In genomic region chr19:14554382-14554812, GRCh38 we compare ENCODE assay signal across 1 cellular context.
TF ChIP-seq lines count a peak whose summit lies in the region.

No MANE protein-coding gene starts in this region.

TF ChIP-seq in HepG2, 621 proteins besides CTCF, POLR2A, EP300 and RAD21 (continued from another document and continues in another):
- TF ChIP-seq THAP9 (CRISPR knock-in tag; IDR thresholded peaks at IDR 0.05; ENCODE audit: borderline replicate concordance) (0 out of 2 replicates have a peak, but pooled peaks have one; percentile 19), ZFP41 (CRISPR knock-in tag; IDR thresholded peaks at IDR 0.05; ENCODE audit: borderline replicate concordance) (no peak), ARNTL (CRISPR knock-in tag; IDR thresholded peaks at IDR 0.05) (no peak), GTF3A (CRISPR knock-in tag; conservative IDR thresholded peaks at IDR 0.05) (no peak), RORA (CRISPR knock-in tag; IDR thresholded peaks at IDR 0.05) (no peak), MLXIP (CRISPR knock-in tag; IDR thresholded peaks at IDR 0.05; ENCODE audit: borderline replicate concordance) (no peak), ZNF770 (CRISPR knock-in tag; IDR thresholded peaks at IDR 0.05) (peak; percentile 67), HMGA1 (CRISPR knock-in tag; conservative IDR thresholded peaks at IDR 0.05) (no peak), ZC3H13 (CRISPR knock-in tag; IDR thresholded peaks at IDR 0.05) (no peak), RELA (CRISPR knock-in tag; IDR thresholded peaks at IDR 0.05) (no peak), NONO (IDR thresholded peaks at IDR 0.05) (no peak), NONO (CRISPR knock-in tag; conservative IDR thresholded peaks at IDR 0.05) (no peak; the same call in 1 of the 2 replicates), NFAT5 (CRISPR knock-in tag; IDR thresholded peaks at IDR 0.05) (no peak), ZNF3 (CRISPR knock-in tag; IDR thresholded peaks at IDR 0.05) (no peak), ZNF577 (CRISPR knock-in tag; IDR thresholded peaks at IDR 0.05; ENCODE audit: borderline replicate concordance, low read depth) (no peak), TP53 (CRISPR knock-in tag; conservative IDR thresholded peaks at IDR 0.05) (no peak), ZNF160 (CRISPR knock-in tag; IDR thresholded peaks at IDR 0.05) (no peak), ZNF672 (CRISPR knock-in tag; IDR thresholded peaks at IDR 0.05) (no peak), NBN (conservative IDR thresholded peaks at IDR 0.05) (no peak), BATF2 (CRISPR knock-in tag; IDR thresholded peaks at IDR 0.05) (no peak), RERE (CRISPR knock-in tag; IDR thresholded peaks at IDR 0.05; ENCODE audit: low read depth) (no peak), ZNF251 (CRISPR knock-in tag; IDR thresholded peaks at IDR 0.05) (no peak), NCOR1 (IDR thresholded peaks at IDR 0.05; ENCODE audit: borderline replicate concordance, low read length) (no peak), DNMT1 (CRISPR knock-in tag; IDR thresholded peaks at IDR 0.05) (no peak), ZFP91 (CRISPR knock-in tag; IDR thresholded peaks at IDR 0.05; ENCODE audit: borderline replicate concordance) (peak; percentile 46; the same call in 1 of the 2 replicates), JARID2 (CRISPR knock-in tag; IDR thresholded peaks at IDR 0.05; ENCODE audit: insufficient replicate concordance) (no peak), ZBTB1 (CRISPR knock-in tag; IDR thresholded peaks at IDR 0.05; ENCODE audit: borderline replicate concordance) (no peak), ZNF780A (CRISPR knock-in tag; IDR thresholded peaks at IDR 0.05) (no peak), ZNF879 (CRISPR knock-in tag; IDR thresholded peaks at IDR 0.05) (no peak), ARNT2 (CRISPR knock-in tag; IDR thresholded peaks at IDR 0.05; ENCODE audit: low read depth) (no peak), FOXJ3 (CRISPR knock-in tag; IDR thresholded peaks at IDR 0.05; ENCODE audit: borderline replicate concordance) (peak; percentile 24; the same call in 1 of the 2 replicates), CHCHD3 (CRISPR knock-in tag; IDR thresholded peaks at IDR 0.05) (no peak), PRDM4 (CRISPR knock-in tag; IDR thresholded peaks at IDR 0.05; ENCODE audit: borderline replicate concordance) (no peak), ZNF260 (CRISPR knock-in tag; IDR thresholded peaks at IDR 0.05; ENCODE audit: borderline replicate concordance, low read depth) (no peak)
